In the genomic region with DNA sequence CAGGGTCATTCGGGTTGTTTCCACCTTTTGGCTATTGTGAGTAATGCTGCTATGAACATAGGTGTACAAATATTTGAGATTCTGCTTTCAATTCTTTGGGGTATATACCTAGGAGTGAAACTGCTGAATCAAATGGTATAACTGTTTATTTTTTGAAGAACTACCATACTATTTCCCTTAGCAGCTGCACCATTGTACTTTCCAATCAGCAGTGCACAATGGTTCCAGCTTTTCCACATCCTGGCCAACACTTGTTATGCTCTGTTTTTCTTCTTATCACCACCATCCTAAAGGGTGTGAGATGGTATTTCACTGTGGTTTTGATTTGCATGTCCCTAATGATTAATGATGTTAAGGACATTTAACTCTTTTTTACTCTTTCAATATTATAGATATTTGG, we compare ENCODE assay signal across 25 cellular contexts. TPM values are rescaled to one million over a fixed set of nuclear protein-coding genes. Genes with fewer than 3 reads are reported as not detected.
A peak's percentile ranks its signal among the peaks of the same experiment; 100 is the strongest.
DNase-seq lines count a peak whose midpoint lies in the region; ATAC-seq, FAIRE-seq and TF ChIP-seq lines count a peak whose summit lies in the region.
"Had no signal": no experiment of that assay in that cellular context is flagged by ENCODE, and none has a peak within 500 bp of the region (broad histone marks: within the 10 kb centered on the region; RNA-seq: fewer than 3 reads in every experiment).

No MANE protein-coding gene starts in this region.

- TF ChIP-seq EP300 in HepG2 (IDR thresholded peaks at IDR 0.05; ENCODE audit: low read depth in 2 of 2, low read length in 2 of 2) (no peak), HepG2 (CRISPR knock-in tag; IDR thresholded peaks at IDR 0.05; ENCODE audit: borderline replicate concordance) (no peak), esophagus muscularis mucosa (IDR thresholded peaks at IDR 0.05) (no peak)

- CTCF ChIA-PET in HepG2 (lab: Yijun Ruan, JAX; ENCODE audit: low intra/inter-chr PET ratio, low total read pairs): no interaction called here

- H3K79me2 ChIP-seq in HepG2 (ENCODE audit: insufficient read depth, low read length): no peaks in the 10 kb centered on the region

- no TSS peak for BruUV-seq in HepG2 (replicated peaks; lab: Mats Ljungman, UMichigan)

- no peak overlapping the region for H3K27ac ChIP-seq in HepG2 (ENCODE audit: extremely low read length, insufficient read depth, low read length)
- H3K27ac ChIP-seq in right lobe of liver: no peak overlapping the region
- H3K27ac ChIP-seq in esophagus muscularis mucosa (replicated peaks in 1 of 4): no peak overlapping the region
- H3K27ac ChIP-seq: BLaER1 had no signal

- FAIRE-seq in HepG2 (lab: Jason Lieb, UNC): no peak
- FAIRE-seq: A204.1, G401.6, GM12891, GM18507 had no signal

- no peak for TF ChIP-seq POLR2A in HepG2 (IDR thresholded peaks at IDR 0.05; ENCODE audit: insufficient read depth in 1 of 2, low read depth in 2 of 2, low read length in 2 of 2)
- TF ChIP-seq POLR2A in right lobe of liver (IDR thresholded peaks at IDR 0.05): no peak
- no peak for TF ChIP-seq POLR2A in esophagus muscularis mucosa (IDR thresholded peaks at IDR 0.05; ENCODE audit: low read depth)

- H3K36me3 ChIP-seq in HepG2 (replicated peaks in 1 of 2; ENCODE audit: control insufficient read depth in 1 of 2, insufficient read depth in 2 of 2, low read length in 2 of 2): no peaks in the 10 kb centered on the region
- no peaks in the 10 kb centered on the region for H3K36me3 ChIP-seq in right lobe of liver
- no peaks in the 10 kb centered on the region for H3K36me3 ChIP-seq in esophagus muscularis mucosa
- H3K36me3 ChIP-seq: BE2C, BLaER1 had no signal

- ATAC-seq in HepG2: no peak
- ATAC-seq in right lobe of liver: no peak
- no peak for ATAC-seq in HG03196 (IDR thresholded peaks at IDR 0.05; ENCODE audit: unreplicated experiment)

- in situ Hi-C loops in HepG2 (cut with HindIII; ENCODE audit: extremely low pct_ligation_motif_present, low pct_unique_long_range_greater_than_20kb): no loop called here
- in situ Hi-C loops in GM13977 (cut with MboI; ENCODE audit: low pct_unique_long_range_greater_than_20kb, low sequenced_read_pairs, unreplicated experiment): no loop called here

- DNase-seq in HepG2 (ENCODE audit: low spot score) (no peak), right lobe of liver (no peak), dermis microvascular lymphatic vessel endothelial cell (ENCODE audit: low read depth in 2 of 2) (peak; percentile 82 to 86), lung microvascular endothelial cell (ENCODE audit: low read depth in 2 of 2) (peak; percentile 11 to 87), esophagus muscularis mucosa (ENCODE audit: extremely low spot score) (no peak), GM13977 (ENCODE audit: low spot score) (no peak)
- DNase-seq: 8988T; ACHN; BE2C; C1 segment of cervical spinal cord; CD4-positive, alpha-beta memory T cell; CD4-positive, CD25-positive, alpha-beta regulatory T cell; CD8-positive, alpha-beta memory T cell; COR-L47; DMS 273 treated with DMSO at 0.1 percent for 48 hours; DMS153; DMS79 treated with DMSO at 0.1 percent for 48 hours; GF-D8 had no signal

- H2AFZ ChIP-seq in HepG2 (ENCODE audit: low read length): no peak overlapping the region

- POLR2A ChIA-PET in HepG2 (lab: Yijun Ruan, JAX): interaction anchor here (2.6 kb wide), 1 partner anchor 56 kb away, joined by 17 read pairs; no protein-coding TSS in a partner anchor

- H3K27me3 ChIP-seq in HepG2 (ENCODE audit: control insufficient read depth in 1 of 2, insufficient read depth in 2 of 2, low read length in 2 of 2): no peaks in the 10 kb centered on the region
- H3K27me3 ChIP-seq in right lobe of liver: no peaks in the 10 kb centered on the region
- peaks cover 0 to 5% (median 0%) of the 10 kb centered on the region in 4 donors for H3K27me3 ChIP-seq in esophagus muscularis mucosa
- H3K27me3 ChIP-seq: BE2C, BLaER1 had no signal

- H3K4me1 ChIP-seq in HepG2 (ENCODE audit: insufficient read depth, low read length) (peaks cover 64% of the 10 kb centered on the region), right lobe of liver (peaks cover 0 to 5% (median 2%) of the 10 kb centered on the region in 4 donors), esophagus muscularis mucosa (peaks cover 0 to 4% (median 0%) of the 10 kb centered on the region in 4 donors)
- H3K4me1 ChIP-seq: BE2C had no signal

- no peak for TF ChIP-seq CTCF in HepG2 (CRISPR knock-in tag; IDR thresholded peaks at IDR 0.05)
- TF ChIP-seq CTCF in right lobe of liver (IDR thresholded peaks at IDR 0.05): no peak
- TF ChIP-seq CTCF in esophagus muscularis mucosa (IDR thresholded peaks at IDR 0.05): no peak
- TF ChIP-seq CTCF in GM13977 (IDR thresholded peaks at IDR 0.05; ENCODE audit: extremely low read depth, insufficient read depth, missing control alignments): no peak

- no peak overlapping the region for H3K4me2 ChIP-seq in HepG2 (ENCODE audit: low read depth, low read length)
- H3K4me2 ChIP-seq: BLaER1 had no signal

- intact Hi-C loops in HepG2 (cut with micrococcal nuclease; ENCODE audit: unreplicated experiment): no loop called here
- intact Hi-C loops in right lobe of liver (cut with DNase I): no loop called here
- intact Hi-C loops in esophagus muscularis mucosa (cut with DNase I): no loop called here

- WGBS in HepG2 (ENCODE audit: low lambda C conversion rate): 89% methylated on average over 1 of the region's 1 CpG
- 100% methylated on average over 1 of the region's 1 CpG for WGBS in right lobe of liver (ENCODE audit: insufficient coverage, low coverage, low lambda C conversion rate, missing lambda C conversion rate)
- 96% methylated on average over 1 of the region's 1 CpG for WGBS in esophagus muscularis mucosa

- H4K20me1 ChIP-seq in HepG2 (ENCODE audit: insufficient read depth, low read length): no peaks in the 10 kb centered on the region
- H4K20me1 ChIP-seq: BLaER1 had no signal

- TF ChIP-seq RAD21 in HepG2 (CRISPR knock-in tag; IDR thresholded peaks at IDR 0.05): no peak

- H3K9me3 ChIP-seq in HepG2 (ENCODE audit: low read length) (no peaks in the 10 kb centered on the region), right lobe of liver (peaks cover 0 to 6% (median 0%) of the 10 kb centered on the region in 4 donors), esophagus muscularis mucosa (no peaks in the 10 kb centered on the region)
- H3K9me3 ChIP-seq: BE2C, BLaER1 had no signal

- H3K9ac ChIP-seq in HepG2 (ENCODE audit: insufficient read depth, low read depth, low read length): no peak overlapping the region
- H3K9ac ChIP-seq: BLaER1 had no signal

- H3K4me3 ChIP-seq in HepG2 (replicated peaks in 1 of 3; ENCODE audit: insufficient read depth in 1 of 3, low read depth in 2 of 3, low read length in 3 of 3) (no peak overlapping the region), right lobe of liver (no peak overlapping the region), esophagus muscularis mucosa (no peak overlapping the region)
- H3K4me3 ChIP-seq: BLaER1 had no signal

TF ChIP-seq in HepG2, 621 proteins besides CTCF, POLR2A, EP300 and RAD21:
- TF ChIP-seq, protein P1, sequence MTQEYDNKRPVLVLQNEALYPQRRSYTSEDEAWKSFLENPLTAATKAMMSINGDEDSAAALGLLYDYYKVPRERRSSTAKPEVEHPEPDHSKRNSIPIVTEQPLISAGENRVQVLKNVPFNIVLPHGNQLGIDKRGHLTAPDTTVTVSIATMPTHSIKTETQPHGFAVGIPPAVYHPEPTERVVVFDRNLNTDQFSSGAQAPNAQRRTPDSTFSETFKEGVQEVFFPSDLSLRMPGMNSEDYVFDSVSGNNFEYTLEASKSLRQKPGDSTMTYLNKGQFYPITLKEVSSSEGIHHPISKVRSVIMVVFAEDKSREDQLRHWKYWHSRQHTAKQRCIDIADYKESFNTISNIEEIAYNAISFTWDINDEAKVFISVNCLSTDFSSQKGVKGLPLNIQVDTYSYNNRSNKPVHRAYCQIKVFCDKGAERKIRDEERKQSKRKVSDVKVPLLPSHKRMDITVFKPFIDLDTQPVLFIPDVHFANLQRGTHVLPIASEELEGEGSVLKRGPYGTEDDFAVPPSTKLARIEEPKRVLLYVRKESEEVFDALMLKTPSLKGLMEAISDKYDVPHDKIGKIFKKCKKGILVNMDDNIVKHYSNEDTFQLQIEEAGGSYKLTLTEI (CRISPR knock-in tag; conservative IDR thresholded peaks at IDR 0.05): no peak
- TF ChIP-seq ZNF7 (CRISPR knock-in tag; IDR thresholded peaks at IDR 0.05): peak; percentile 90
- no peak for TF ChIP-seq ZNF510 (CRISPR knock-in tag; IDR thresholded peaks at IDR 0.05; ENCODE audit: low read depth)

RNA-seq across cellular contexts. Expression of a gene that starts 3.6 kb away (rescaled TPM):
- total RNA-seq in HepG2 (2016; rRNA removed; fragmentation: Illumina TruSeq; extraction: Trizol) (0.13 and 0.24 TPM in 2 replicates), right lobe of liver (under 1 TPM; 0.49 to 0.99 (median 0.75) TPM), dermis microvascular lymphatic vessel endothelial cell (27.9 and 189 TPM in 2 replicates), lung microvascular endothelial cell (60.8 and 487 TPM in 2 replicates), esophagus muscularis mucosa (1 to 10 TPM in 1 of 4 donors, under 1 TPM in 3; 0.19 to 1.7 (median 0.45) TPM)
- total RNA-seq in HepG2 (2016; cell fraction: cytosol; rRNA removed; fragmentation: Illumina TruSeq; extraction: Trizol; ENCODE audit: low read depth): not detected in 2 replicates
- 0.28 and 0.37 TPM in 2 replicates for total RNA-seq in HepG2 (2016; cell fraction: insoluble cytoplasmic fraction; rRNA removed; fragmentation: Illumina TruSeq; extraction: Trizol)
- total RNA-seq in HepG2 (2016; cell fraction: membrane; rRNA removed; fragmentation: Illumina TruSeq; extraction: Trizol): 0.03 TPM in 1 of 2 replicates, not detected in the other
- 0.34 and 0.62 TPM in 2 replicates for total RNA-seq in HepG2 (2016; cell fraction: nucleus; rRNA removed; fragmentation: Illumina TruSeq; extraction: Trizol)
- polyA plus RNA-seq in HepG2 (2011; rRNA removed): 0.57 and 0.67 TPM in 2 replicates
- 0.24 and 0.28 TPM in 2 replicates for polyA plus RNA-seq in HepG2 (2011; cell fraction: cytosol; rRNA removed)
- 3.3 and 4.6 TPM in 2 replicates for polyA plus RNA-seq in HepG2 (2011; cell fraction: nucleus; rRNA removed)
- polyA plus RNA-seq in HepG2 (2012): 0.71 and 0.97 TPM in 2 replicates
- polyA plus RNA-seq in HepG2 (2016; cell fraction: cytosol; fragmentation: Illumina TruSeq; extraction: Trizol; ENCODE audit: low read depth): 0.10 TPM in 1 of 2 replicates, not detected in the other
- polyA plus RNA-seq in HepG2 (2016; cell fraction: insoluble cytoplasmic fraction; fragmentation: Illumina TruSeq; extraction: Trizol; ENCODE audit: low read depth): 0.05 and 0.14 TPM in 2 replicates
- 0.07 TPM in 1 of 2 replicates, not detected in the other for polyA plus RNA-seq in HepG2 (2016; cell fraction: membrane; fragmentation: Illumina TruSeq; extraction: Trizol; ENCODE audit: low read depth)
- 0.79 and 1.1 TPM in 2 replicates for polyA plus RNA-seq in HepG2 (2016; cell fraction: nucleus; fragmentation: Illumina TruSeq; extraction: Trizol; ENCODE audit: insufficient read depth, low read depth)
- polyA minus RNA-seq in HepG2 (2011; rRNA and poly(A)+ RNA removed; ENCODE audit: low replicate concordance): 0.92 and 11.5 TPM in 2 replicates
- polyA minus RNA-seq in HepG2 (2011; cell fraction: cytosol; rRNA and poly(A)+ RNA removed): 0.20 and 0.70 TPM in 2 replicates
- polyA minus RNA-seq in HepG2 (2011; cell fraction: nucleus; rRNA and poly(A)+ RNA removed): 0.99 and 1.4 TPM in 2 replicates
- total RNA-seq: CD4-positive, alpha-beta memory T cell; CD4-positive, CD25-positive, alpha-beta regulatory T cell; CD8-positive, alpha-beta memory T cell had no signal
- polyA plus RNA-seq: CD14-positive monocyte; CD4-positive, alpha-beta memory T cell; CD4-positive, CD25-positive, alpha-beta regulatory T cell; CD8-positive, alpha-beta memory T cell had no signal

Comparison
In these comparisons a context has a peak if more than half of its experiments do, and no peak if none do; other contexts are left out.
1. DNase-seq: peak in dermis microvascular lymphatic vessel endothelial cell (2 of 2) and lung microvascular endothelial cell (2 of 2); none in HepG2 (single experiment), right lobe of liver (0 of 3), esophagus muscularis mucosa (single experiment) and GM13977 (single experiment).